16 cellular contexts compared by ENCODE assay signal in the genomic region with DNA sequence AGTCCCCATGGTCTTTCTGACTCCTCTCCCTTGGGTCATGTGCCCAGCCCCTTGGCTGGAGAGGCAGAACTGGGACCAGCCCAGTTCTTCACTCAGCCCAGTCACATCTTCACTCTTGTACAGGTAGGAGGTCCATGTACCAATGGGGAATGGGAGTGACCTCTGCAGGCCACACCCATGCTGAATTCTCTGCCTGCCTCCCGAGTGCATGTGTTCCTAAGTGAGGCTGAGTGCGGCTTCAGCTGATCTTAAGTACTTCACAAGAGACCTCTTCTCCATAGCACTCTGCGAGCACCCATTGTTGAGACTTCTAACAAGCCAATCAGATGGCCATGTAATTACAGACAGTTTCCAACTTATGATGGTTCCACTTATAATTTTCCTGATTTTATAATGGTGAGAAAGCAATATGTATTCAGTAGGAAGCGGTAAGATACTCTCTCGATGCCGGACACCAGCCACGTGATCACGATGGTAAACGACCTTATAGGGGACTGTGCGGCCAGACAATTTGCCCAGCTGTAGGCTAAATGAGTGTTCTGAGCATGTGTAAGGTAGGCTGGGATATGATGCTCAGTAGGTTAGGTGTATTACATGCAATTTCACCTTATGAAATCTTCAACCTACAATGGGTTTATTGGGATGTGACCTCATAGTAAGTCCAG.
DNase-seq lines count a peak whose midpoint lies in the region; ATAC-seq, FAIRE-seq and TF ChIP-seq lines count a peak whose summit lies in the region.
"Had no signal": no experiment of that assay in that cellular context is flagged by ENCODE, and none has a peak within 500 bp of the region (broad histone marks: within the 10 kb centered on the region; RNA-seq: fewer than 3 reads in every experiment).

No MANE protein-coding gene starts in this region.

- no peaks in the 10 kb centered on the region for H3K27me3 ChIP-seq in GM12878 (replicated peaks in 1 of 2; ENCODE audit: control insufficient read depth in 2 of 2, insufficient read depth in 2 of 2, low read length in 1 of 2)
- H3K27me3 ChIP-seq: adrenal gland had no signal

- peaks cover 61% of the 10 kb centered on the region for H3K4me1 ChIP-seq in GM12878 (ENCODE audit: control insufficient read depth, insufficient read depth, low read length)

- no peak for DNase-seq in activated CD8-positive, alpha-beta memory T cell treated with anti-CD3 and anti-CD28 coated beads, Interleukin-2, amount 10 ng/mL, durations not matched to agents 7 days and 5 days
- no peak for DNase-seq in activated CD8-positive, alpha-beta memory T cell treated with anti-CD3 and anti-CD28 coated beads, Interleukin-2, amount 50 U/mL, for 4 hours
- peak; percentile 65 to 79 for DNase-seq in NCI-H187 (lab: John Stamatoyannopoulos, UW)
- no peak for DNase-seq in GM12878 (ENCODE audit: low read depth, low spot score)
- DNase-seq in mucosa of gallbladder (ENCODE audit: low spot score), result no peak
- DNase-seq in OCI-M1 (lab: John Stamatoyannopoulos, UW), result no peak
- DNase-seq in Right ventricle myocardium superior, result no peak
- DNase-seq: adrenal gland, foreskin melanocyte, Kasumi-1, mammary epithelial cell, occipital lobe, T1000 had no signal

- H4K20me1 ChIP-seq in GM12878 (ENCODE audit: control insufficient read depth, insufficient read depth), result no peaks in the 10 kb centered on the region

- no peak overlapping the region for H3K4me3 Mint-ChIP-seq in activated CD8-positive, alpha-beta memory T cell treated with anti-CD3 and anti-CD28 coated beads, Interleukin-2, amount 10 ng/mL, durations not matched to agents 7 days and 5 days
- H3K4me3 Mint-ChIP-seq in stimulated activated memory B cell treated with anti-CD40 and anti-IgM and Interleukin-4, amounts not matched to agents 10 μg/mL and 1 μg/mL and 100 μg/mL, for 72 hours, result no peak overlapping the region

- TF ChIP-seq EP300 in GM12878 (IDR thresholded peaks at IDR 0.05; ENCODE audit: borderline replicate concordance in 1 of 2, control insufficient read depth in 1 of 2, low read depth in 2 of 2, low read length in 2 of 2), result no peak

- H3K27ac Mint-ChIP-seq in activated CD8-positive, alpha-beta memory T cell treated with anti-CD3 and anti-CD28 coated beads, Interleukin-2, amount 10 ng/mL, durations not matched to agents 7 days and 5 days, result peak overlapping the region; percentile 94
- peak overlapping the region; percentile 99 for H3K27ac Mint-ChIP-seq in stimulated activated memory B cell treated with anti-CD40 and anti-IgM and Interleukin-4, amounts not matched to agents 10 μg/mL and 1 μg/mL and 100 μg/mL, for 72 hours

- RAD21 ChIA-PET in GM12878 (lab: Charles Lee; ENCODE audit: unreplicated experiment), result interaction anchor here (0.9 to 10.1 kb wide), 13 partner anchors 18 to 224 kb away, joined by 3 to 213 read pairs (median 6); no protein-coding TSS in a partner anchor

- peaks cover 87% of the 10 kb centered on the region for H3K4me1 Mint-ChIP-seq in activated CD8-positive, alpha-beta memory T cell treated with anti-CD3 and anti-CD28 coated beads, Interleukin-2, amount 10 ng/mL, durations not matched to agents 7 days and 5 days
- peaks cover 90% of the 10 kb centered on the region for H3K4me1 Mint-ChIP-seq in stimulated activated memory B cell treated with anti-CD40 and anti-IgM and Interleukin-4, amounts not matched to agents 10 μg/mL and 1 μg/mL and 100 μg/mL, for 72 hours

- TF ChIP-seq CTCF in GM12878 (IDR thresholded peaks at IDR 0.05 in 2 of 3, conservative IDR thresholded peaks at IDR 0.05 in 1 of 3; ENCODE audit: control insufficient read depth in 2 of 3, extremely low read depth in 1 of 3, insufficient read depth in 1 of 3, low read depth in 3 of 3, low read length in 3 of 3), result no peak

- H3K36me3 Mint-ChIP-seq in activated CD8-positive, alpha-beta memory T cell treated with anti-CD3 and anti-CD28 coated beads, Interleukin-2, amount 10 ng/mL, durations not matched to agents 7 days and 5 days, result no peaks in the 10 kb centered on the region
- H3K36me3 Mint-ChIP-seq in stimulated activated memory B cell treated with anti-CD40 and anti-IgM and Interleukin-4, amounts not matched to agents 10 μg/mL and 1 μg/mL and 100 μg/mL, for 72 hours, result no peaks in the 10 kb centered on the region

- H3K27me3 Mint-ChIP-seq in activated CD8-positive, alpha-beta memory T cell treated with anti-CD3 and anti-CD28 coated beads, Interleukin-2, amount 10 ng/mL, durations not matched to agents 7 days and 5 days, result no peaks in the 10 kb centered on the region
- no peaks in the 10 kb centered on the region for H3K27me3 Mint-ChIP-seq in stimulated activated memory B cell treated with anti-CD40 and anti-IgM and Interleukin-4, amounts not matched to agents 10 μg/mL and 1 μg/mL and 100 μg/mL, for 72 hours

- CTCF ChIA-PET in activated CD8-positive, alpha-beta memory T cell treated with anti-CD3 and anti-CD28 coated beads, Interleukin-2, amount 10 ng/mL, durations not matched to agents 7 days and 5 days (lab: Charles Lee), result interaction anchor here (0.6 to 11.3 kb wide), 13 partner anchors 13 to 224 kb away, joined by 3 to 272 read pairs (median 7); no protein-coding TSS in a partner anchor
- CTCF ChIA-PET in GM12878 (lab: Yijun Ruan, JAX), result interaction anchor here (0.9 to 12.7 kb wide), 15 partner anchors 16 to 310 kb away, joined by 3 to 336 read pairs (median 6); no protein-coding TSS in a partner anchor

- H3K36me3 ChIP-seq in GM12878 (ENCODE audit: control insufficient read depth in 2 of 2, insufficient read depth in 2 of 2, low read length in 1 of 2), result no peaks in the 10 kb centered on the region
- H3K36me3 ChIP-seq: adrenal gland had no signal

- no peaks in the 10 kb centered on the region for H3K9me3 Mint-ChIP-seq in activated CD8-positive, alpha-beta memory T cell treated with anti-CD3 and anti-CD28 coated beads, Interleukin-2, amount 10 ng/mL, durations not matched to agents 7 days and 5 days (ENCODE audit: low read depth)
- no peaks in the 10 kb centered on the region for H3K9me3 Mint-ChIP-seq in stimulated activated memory B cell treated with anti-CD40 and anti-IgM and Interleukin-4, amounts not matched to agents 10 μg/mL and 1 μg/mL and 100 μg/mL, for 72 hours

- no peak overlapping the region for H2AFZ ChIP-seq in GM12878 (ENCODE audit: control insufficient read depth, low read depth, low read length)

- in situ Hi-C loops in GM12878 (cut with MboI), result loop anchor here (5.0 kb wide), 2 partner anchors 49 to 236 kb away; no protein-coding TSS in a partner anchor

- no peak for ATAC-seq in activated CD8-positive, alpha-beta memory T cell treated with anti-CD3 and anti-CD28 coated beads, Interleukin-2, amount 10 ng/mL, durations not matched to agents 7 days and 5 days
- ATAC-seq in GM12878, result no peak
- no peak for ATAC-seq in stimulated activated memory B cell treated with anti-CD40 and anti-IgM and Interleukin-4, amounts not matched to agents 10 μg/mL and 1 μg/mL and 100 μg/mL, for 72 hours
- no peak for ATAC-seq in Right ventricle myocardium superior (ENCODE audit: poor library complexity)

- H3K9me3 ChIP-seq in GM12878 (replicated peaks; ENCODE audit: control insufficient read depth, insufficient read depth, low read length), result no peaks in the 10 kb centered on the region
- H3K9me3 ChIP-seq: adrenal gland had no signal

- no TSS peak for BruUV-seq in GM12878 (replicated peaks; lab: Mats Ljungman, UMichigan)

- H3K4me3 ChIP-seq in GM12878, result no peak overlapping the region
- H3K4me3 ChIP-seq: adrenal gland, skin epidermis had no signal

- no peak overlapping the region for H3K9ac ChIP-seq in GM12878 (ENCODE audit: control insufficient read depth, insufficient read depth, low read length)

- SMC1A ChIA-PET in GM12878 (lab: Charles Lee; ENCODE audit: uncharacterized antibody, unreplicated experiment), result interaction anchor here (1.1 to 7.7 kb wide), 17 partner anchors 9 to 239 kb away, joined by 3 to 166 read pairs (median 6); no protein-coding TSS in a partner anchor

- POLR2A ChIA-PET in GM12878 (lab: Charles Lee), result interaction anchor here (0.9 to 4.8 kb wide), 10 partner anchors 20 to 233 kb away, joined by 3 to 32 read pairs (median 3); no protein-coding TSS in a partner anchor

- WGBS in GM12878 (ENCODE audit: insufficient coverage, insufficient replicate concordance, low lambda C conversion rate, missing lambda C conversion rate), result 89% methylated on average over 10 of the region's 10 CpGs

- intact Hi-C loops in GM12878 (cut with micrococcal nuclease; ENCODE audit: unreplicated experiment), result loop anchor here (1.0 to 5.0 kb wide), 4 partner anchors 34 to 211 kb away; no protein-coding TSS in a partner anchor
- intact Hi-C loops in Right ventricle myocardium superior (cut with DNase I), result loop anchor here (5.0 to 10.0 kb wide), 4 partner anchors 49 to 236 kb away; a partner anchor contains a TSS

- no peak overlapping the region for H3K4me2 ChIP-seq in GM12878 (ENCODE audit: control insufficient read depth, insufficient read depth)

- TF ChIP-seq POLR2A in GM12878 (IDR thresholded peaks at IDR 0.05; ENCODE audit: low read depth, low read length), result no peak

- TF ChIP-seq RAD21 in GM12878 (IDR thresholded peaks at IDR 0.05; ENCODE audit: insufficient read depth, low read depth, low read length), result no peak

- no peaks in the 10 kb centered on the region for H3K79me2 ChIP-seq in GM12878 (ENCODE audit: control insufficient read depth, insufficient read depth, low read length)

- FAIRE-seq in GM12878 (lab: Jason Lieb, UNC), result peak; percentile 54

- peak overlapping the region; percentile 60 for H3K27ac ChIP-seq in GM12878 (ENCODE audit: control insufficient read depth, insufficient read depth)
- H3K27ac ChIP-seq: adrenal gland, HL-60 had no signal

TF ChIP-seq in GM12878, 131 proteins besides CTCF, POLR2A, EP300 and RAD21 (continues in another document):
- TF ChIP-seq CBX5 (IDR thresholded peaks at IDR 0.05; ENCODE audit: low read depth) (no peak), ESRRA (IDR thresholded peaks at IDR 0.05; ENCODE audit: low read length) (no peak), ETV6 (conservative IDR thresholded peaks at IDR 0.05 in 1 of 2, IDR thresholded peaks at IDR 0.05 in 1 of 2; ENCODE audit: borderline replicate concordance in 1 of 2, low read depth in 1 of 2) (no peak), TAF1 (IDR thresholded peaks at IDR 0.05; ENCODE audit: borderline replicate concordance, low read depth, low read length) (no peak), YY1 (IDR thresholded peaks at IDR 0.05; ENCODE audit: low read depth, low read length) (no peak)
- TF ChIP-seq, protein P1, sequence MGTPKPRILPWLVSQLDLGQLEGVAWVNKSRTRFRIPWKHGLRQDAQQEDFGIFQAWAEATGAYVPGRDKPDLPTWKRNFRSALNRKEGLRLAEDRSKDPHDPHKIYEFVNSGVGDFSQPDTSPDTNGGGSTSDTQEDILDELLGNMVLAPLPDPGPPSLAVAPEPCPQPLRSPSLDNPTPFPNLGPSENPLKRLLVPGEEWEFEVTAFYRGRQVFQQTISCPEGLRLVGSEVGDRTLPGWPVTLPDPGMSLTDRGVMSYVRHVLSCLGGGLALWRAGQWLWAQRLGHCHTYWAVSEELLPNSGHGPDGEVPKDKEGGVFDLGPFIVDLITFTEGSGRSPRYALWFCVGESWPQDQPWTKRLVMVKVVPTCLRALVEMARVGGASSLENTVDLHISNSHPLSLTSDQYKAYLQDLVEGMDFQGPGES (IDR thresholded peaks at IDR 0.05), result no peak

Comparison
In these comparisons a context has a peak if more than half of its experiments do, and no peak if none do; other contexts are left out.
1. DNase-seq: peak in NCI-H187 (2 of 2); none in activated CD8-positive, alpha-beta memory T cell treated with anti-CD3 and anti-CD28 coated beads, Interleukin-2, amount 10 ng/mL, durations not matched to agents 7 days and 5 days (single experiment), activated CD8-positive, alpha-beta memory T cell treated with anti-CD3 and anti-CD28 coated beads, Interleukin-2, amount 50 U/mL, for 4 hours (single experiment), GM12878 (single experiment), mucosa of gallbladder (single experiment), OCI-M1 (single experiment) and Right ventricle myocardium superior (single experiment).